ENCODE assay signal across 4 cellular contexts in the genomic region with DNA sequence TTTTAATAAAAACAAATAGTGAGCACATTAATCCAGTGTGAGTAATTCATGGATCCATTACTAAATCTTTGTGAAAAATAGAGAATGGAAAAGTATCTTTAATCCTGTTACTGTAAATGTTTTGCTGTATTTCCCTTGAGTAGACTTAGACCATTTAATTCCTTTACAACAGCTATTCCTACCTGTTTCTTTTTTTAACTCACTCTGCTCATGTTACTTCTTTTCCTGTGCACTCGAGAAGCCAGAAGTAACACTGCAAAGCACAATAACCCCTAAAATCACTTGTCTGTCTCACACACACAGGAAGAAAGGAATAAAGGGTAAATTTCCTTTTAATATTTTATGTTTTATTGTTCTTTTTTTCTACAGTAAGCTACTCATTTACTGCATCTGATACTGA.
"Had no signal": no experiment of that assay in that cellular context is flagged by ENCODE, and none has a peak within 500 bp of the region (broad histone marks: within the 10 kb centered on the region; RNA-seq: fewer than 3 reads in every experiment).

No MANE protein-coding gene starts in this region.

- H3K4me2 ChIP-seq: GM23338 had no signal

- ATAC-seq: GM23338 had no signal

- H3K4me3 ChIP-seq: GM23338 had no signal

- H3K4me1 Mint-ChIP-seq: GM23338, H9 had no signal

- DNase-seq: H9, HCEC 1CT, IMR-90 had no signal

- H2AFZ ChIP-seq: GM23338 had no signal

- H3K4me3 Mint-ChIP-seq: GM23338, H9 had no signal

- H3K27ac Mint-ChIP-seq: GM23338, H9 had no signal
